Comparison of ENCODE assay signal across 20 cellular contexts in the genomic region with DNA sequence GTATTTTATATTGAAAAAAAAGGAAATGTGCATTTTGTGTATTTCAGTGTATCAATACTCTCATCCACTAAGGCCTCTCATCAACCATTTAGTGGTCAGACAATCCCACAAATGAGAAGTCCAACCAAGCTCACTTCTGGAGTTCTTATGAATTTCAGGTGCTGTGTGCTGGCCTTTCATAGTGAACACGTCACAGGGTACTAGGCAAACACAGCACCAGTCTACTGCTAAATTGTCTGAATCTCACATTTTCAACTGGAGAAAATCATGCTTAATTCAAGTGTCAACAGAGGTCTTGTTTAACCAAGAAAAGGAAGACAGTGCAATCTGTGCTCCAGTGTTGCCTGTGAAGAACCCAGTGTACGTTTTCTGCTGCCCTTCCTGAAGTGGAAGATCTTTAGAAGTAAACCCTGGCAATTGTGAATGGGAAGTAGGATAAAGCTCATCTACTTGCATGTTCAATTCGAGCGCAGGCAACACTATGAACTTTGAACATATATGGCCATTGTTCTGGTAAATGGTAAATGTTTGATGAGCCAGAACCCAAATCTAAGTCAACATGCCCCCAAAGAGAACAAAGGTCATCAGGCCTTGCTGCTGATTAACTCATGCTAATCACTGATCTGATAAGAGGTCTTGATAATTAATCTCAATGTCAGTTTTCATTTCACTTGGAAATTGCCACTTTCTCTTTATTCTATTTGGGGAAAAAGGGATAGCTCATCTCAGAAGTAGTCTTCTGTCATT.
DNase-seq lines count a peak whose midpoint lies in the region; ATAC-seq and TF ChIP-seq lines count a peak whose summit lies in the region.
"Had no signal": no experiment of that assay in that cellular context is flagged by ENCODE, and none has a peak within 500 bp of the region (broad histone marks: within the 10 kb centered on the region; RNA-seq: fewer than 3 reads in every experiment).

No MANE protein-coding gene starts in this region.

- H3K27me3 ChIP-seq in Caco-2 (replicated peaks; ENCODE audit: control insufficient read depth, insufficient read depth, low read length) (no peaks in the 10 kb centered on the region), mucosa of rectum (ENCODE audit: control insufficient read depth in 2 of 2, insufficient read depth in 2 of 2, low read length in 2 of 2) (no peaks in the 10 kb centered on the region)
- H3K27me3 ChIP-seq in CD4-positive, alpha-beta T cell (ENCODE audit: control insufficient read depth, insufficient read depth, low read length): no peaks in the 10 kb centered on the region

- H3K4me1 Mint-ChIP-seq in Caco-2 (ENCODE audit: low read depth, unreplicated experiment) (peaks cover 15% of the 10 kb centered on the region), WTC11 (no peaks in the 10 kb centered on the region)
- no peaks in the 10 kb centered on the region for H3K4me1 Mint-ChIP-seq in CD4-positive, alpha-beta T cell (ENCODE audit: low read depth)
- H3K4me1 Mint-ChIP-seq: CD8-positive, alpha-beta memory T cell had no signal

- H3K36me3 Mint-ChIP-seq in Caco-2 (ENCODE audit: insufficient read depth, unreplicated experiment): no peaks in the 10 kb centered on the region
- no peaks in the 10 kb centered on the region for H3K36me3 Mint-ChIP-seq in WTC11
- H3K36me3 Mint-ChIP-seq in CD4-positive, alpha-beta T cell (ENCODE audit: low read depth): no peaks in the 10 kb centered on the region
- H3K36me3 Mint-ChIP-seq: CD8-positive, alpha-beta memory T cell had no signal

- POLR2A ChIA-PET in Caco-2 (lab: Charles Lee): no interaction called here
- POLR2A ChIA-PET in WTC11 (lab: Charles Lee): no interaction called here
- POLR2A ChIA-PET in CD4-positive, alpha-beta T cell (lab: Charles Lee): no interaction called here

- no peak overlapping the region for H3K9ac ChIP-seq in mucosa of rectum (ENCODE audit: low read depth in 1 of 2, low read length in 2 of 2)

- intact Hi-C loops in Caco-2 (cut with micrococcal nuclease; ENCODE audit: unreplicated experiment): loop anchor here (2.0 kb wide), 1 partner anchor 353 kb away; no protein-coding TSS in a partner anchor
- intact Hi-C loops in CD4-positive, alpha-beta T cell (cut with DNase I, micrococcal nuclease): no loop called here

- H3K4me3 ChIP-seq in Caco-2 (ENCODE audit: low read depth, low read length) (no peak overlapping the region), mucosa of rectum (ENCODE audit: low read length in 2 of 2) (peak overlapping the region in 1 of 2 donors; percentile 37)

- H3K4me3 Mint-ChIP-seq in Caco-2 (ENCODE audit: unreplicated experiment): peak overlapping the region; percentile 21
- H3K4me3 Mint-ChIP-seq in WTC11: no peak overlapping the region
- no peak overlapping the region for H3K4me3 Mint-ChIP-seq in CD4-positive, alpha-beta T cell
- H3K4me3 Mint-ChIP-seq: CD8-positive, alpha-beta memory T cell had no signal

- H3K4me1 ChIP-seq in Caco-2: peaks cover 30% of the 10 kb centered on the region
- H3K4me1 ChIP-seq in mucosa of rectum (ENCODE audit: control insufficient read depth in 2 of 2, insufficient read depth in 2 of 2, low read length in 2 of 2): peaks cover 0 to 9% of the 10 kb centered on the region in 2 donors

- CTCF ChIA-PET in Caco-2 (lab: Charles Lee) (no interaction called here), WTC11 (lab: Charles Lee) (no interaction called here)
- CTCF ChIA-PET in CD4-positive, alpha-beta T cell (lab: Charles Lee): no interaction called here

- ATAC-seq in WTC11 (no peak), GM21825 (IDR thresholded peaks at IDR 0.05; ENCODE audit: unreplicated experiment) (no peak), GM19463 (IDR thresholded peaks at IDR 0.05; ENCODE audit: unreplicated experiment) (no peak)
- ATAC-seq in CD4-positive, alpha-beta T cell (ENCODE audit: poor library complexity): no peak
- ATAC-seq: Panc1 had no signal

- BruUV-seq in Caco-2 (replicated peaks; lab: Mats Ljungman, UMichigan): no TSS peak

- H3K27ac Mint-ChIP-seq in Caco-2 (ENCODE audit: unreplicated experiment): peak overlapping the region; percentile 42
- no peak overlapping the region for H3K27ac Mint-ChIP-seq in WTC11
- no peak overlapping the region for H3K27ac Mint-ChIP-seq in CD4-positive, alpha-beta T cell
- H3K27ac Mint-ChIP-seq: CD8-positive, alpha-beta memory T cell had no signal

- H3K36me3 ChIP-seq in Caco-2 (ENCODE audit: control insufficient read depth, insufficient read depth, low read length): no peaks in the 10 kb centered on the region
- no peaks in the 10 kb centered on the region for H3K36me3 ChIP-seq in mucosa of rectum (ENCODE audit: control insufficient read depth in 2 of 2, insufficient read depth in 2 of 2, low read length in 2 of 2)

- no peaks in the 10 kb centered on the region for H3K9me3 ChIP-seq in Caco-2
- H3K9me3 ChIP-seq in mucosa of rectum (ENCODE audit: control insufficient read depth in 2 of 2, low read length in 2 of 2): no peaks in the 10 kb centered on the region
- no peaks in the 10 kb centered on the region for H3K9me3 ChIP-seq in CD4-positive, alpha-beta T cell (ENCODE audit: control insufficient read depth, low read length)

- DNase-seq in Caco-2 (peak; percentile 53 to 74), WTC11 (ENCODE audit: low spot score) (no peak), left kidney (ENCODE audit: low read depth, low spot score) (peak; percentile 12), NCI-H2196 (lab: John Stamatoyannopoulos, UW; ENCODE audit: unreplicated experiment) (no peak)
- DNase-seq in CD4-positive, alpha-beta T cell: no peak
- DNase-seq: 8988T; AML-193; C1 segment of cervical spinal cord; CD8-positive, alpha-beta memory T cell; DMS79; Kasumi-1; NCI-H1417; NCI-H2029; NCI-H226; NCI-H510A treated with DMSO at 0.1 percent for 48 hours; NCI-H82 had no signal

- H3K27me3 Mint-ChIP-seq in Caco-2 (ENCODE audit: insufficient read depth, unreplicated experiment) (no peaks in the 10 kb centered on the region), WTC11 (ENCODE audit: low read depth) (no peaks in the 10 kb centered on the region)
- H3K27me3 Mint-ChIP-seq in CD4-positive, alpha-beta T cell: no peaks in the 10 kb centered on the region
- H3K27me3 Mint-ChIP-seq: CD8-positive, alpha-beta memory T cell had no signal

- H3K27ac ChIP-seq in mucosa of rectum (ENCODE audit: low read depth in 2 of 2, low read length in 2 of 2): peak overlapping the region; percentile 27 to 46
- no peak overlapping the region for H3K27ac ChIP-seq in CD4-positive, alpha-beta T cell (ENCODE audit: low read depth, low read length)

- peaks cover 18% of the 10 kb centered on the region for H3K9me3 Mint-ChIP-seq in Caco-2 (ENCODE audit: unreplicated experiment)
- H3K9me3 Mint-ChIP-seq in WTC11: peaks cover 8% of the 10 kb centered on the region; the same call in 1 of the 2 replicates
- H3K9me3 Mint-ChIP-seq in CD4-positive, alpha-beta T cell: peaks cover 4% of the 10 kb centered on the region

- TF ChIP-seq CTCF in Caco-2 (IDR thresholded peaks at IDR 0.05; ENCODE audit: insufficient read depth in 1 of 2, low read depth in 1 of 2, low read length in 1 of 2, severe bottlenecking in 1 of 2, unreplicated experiment in 1 of 2) (no peak), WTC11 (IDR thresholded peaks at IDR 0.05) (no peak)
- no peak for TF ChIP-seq CTCF in CD4-positive, alpha-beta T cell (IDR thresholded peaks at IDR 0.05)

TF ChIP-seq in WTC11, 78 proteins besides CTCF, POLR2A, EP300 and RAD21:
- TF ChIP-seq ESRRA (CRISPR knock-in tag; IDR thresholded peaks at IDR 0.05; ENCODE audit: borderline replicate concordance) (no peak), TCF7 (CRISPR knock-in tag; IDR thresholded peaks at IDR 0.05; ENCODE audit: low read depth) (no peak), GABPB1 (CRISPR knock-in tag; IDR thresholded peaks at IDR 0.05) (peak; percentile 76)
TF ChIP-seq in WTC11: peak in this region for 1.

Comparison
In these comparisons a context has a peak if more than half of its experiments do, and no peak if none do; other contexts are left out.
1. DNase-seq: peak in Caco-2 (2 of 2) and left kidney (single experiment); none in WTC11 (single experiment), CD4-positive, alpha-beta T cell (0 of 10) and NCI-H2196 (single experiment).